In the genomic region with DNA sequence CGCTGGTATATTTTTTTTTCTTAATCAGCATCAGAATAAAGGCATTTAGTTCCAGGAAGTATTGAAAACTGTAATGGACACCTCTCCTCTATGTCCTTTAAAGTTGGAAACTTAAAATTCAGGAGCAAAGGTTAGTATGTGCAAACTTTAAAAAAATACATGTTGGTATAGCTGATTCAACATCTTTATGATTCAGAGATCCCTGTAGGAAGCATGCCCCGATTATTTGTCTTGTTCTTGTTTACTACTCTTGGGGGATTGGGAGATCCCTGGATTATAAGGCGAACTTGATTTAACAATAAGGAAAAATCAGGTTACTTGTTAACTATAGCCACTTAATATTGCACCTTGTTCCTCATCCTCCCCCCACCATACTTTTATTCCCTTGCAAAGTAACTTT, we compare ENCODE assay signal across 13 cellular contexts. TPM values are rescaled to one million over a fixed set of nuclear protein-coding genes. Genes with fewer than 3 reads are reported as not detected.
DNase-seq lines count a peak whose midpoint lies in the region; ATAC-seq and TF ChIP-seq lines count a peak whose summit lies in the region.
"Had no signal": no experiment of that assay in that cellular context is flagged by ENCODE, and none has a peak within 500 bp of the region (broad histone marks: within the 10 kb centered on the region; RNA-seq: fewer than 3 reads in every experiment).

No MANE protein-coding gene starts in this region.

- H3K4me1 ChIP-seq in heart right ventricle, result peaks cover 0 to 23% (median 13%) of the 10 kb centered on the region in 9 donors
- H3K4me1 ChIP-seq in transverse colon, result peaks cover 0 to 34% (median 25%) of the 10 kb centered on the region in 4 donors
- H3K4me1 ChIP-seq in sigmoid colon, result peaks cover 0 to 16% (median 7%) of the 10 kb centered on the region in 4 donors

- H3K27me3 ChIP-seq in heart right ventricle (peaks cover 0 to 48% (median 34%) of the 10 kb centered on the region in 7 donors), brain microvascular endothelial cell (replicated peaks) (no peaks in the 10 kb centered on the region), transverse colon (peaks cover 20% of the 10 kb centered on the region), sigmoid colon (peaks cover 0 to 50% (median 21%) of the 10 kb centered on the region in 3 donors)

- H3K9me3 ChIP-seq in heart right ventricle, result peaks cover 0 to 12% (median 0%) of the 10 kb centered on the region in 11 donors
- H3K9me3 ChIP-seq in transverse colon, result no peaks in the 10 kb centered on the region
- H3K9me3 ChIP-seq in sigmoid colon, result no peaks in the 10 kb centered on the region

- WGBS in heart right ventricle, 2 donors, result 78% methylated on average over 3 of the region's 3 CpGs
- WGBS in transverse colon (ENCODE audit: low coverage in 1 of 2), 2 donors, result 38 to 57% methylated on average over 3 of the region's 3 CpGs
- WGBS in sigmoid colon, 2 donors, result 13 to 46% methylated on average over 3 of the region's 3 CpGs

- TF ChIP-seq EP300 in transverse colon (IDR thresholded peaks at IDR 0.05; ENCODE audit: low read depth) (no peak), sigmoid colon (IDR thresholded peaks at IDR 0.05) (no peak)

- intact Hi-C loops in heart right ventricle (cut with DNase I) (no loop called here), Right ventricle myocardium inferior (cut with DNase I) (no loop called here), left colon (cut with DNase I, micrococcal nuclease) (no loop called here), transverse colon (cut with DNase I; ENCODE audit: low total_unique reads) (no loop called here), sigmoid colon (cut with DNase I) (no loop called here)

- ATAC-seq in heart right ventricle (no peak), Right ventricle myocardium inferior (no peak), left colon (peak; percentile 31)
- ATAC-seq: stimulated activated naive CD8-positive, alpha-beta T cell treated with anti-CD3 and anti-CD28 coated beads, Interleukin-15, Interleukin-2, amounts not matched to agents 100 U/mL and 50 U/mL, for 24 hours had no signal

- no peak for DNase-seq in heart right ventricle
- DNase-seq in Right ventricle myocardium inferior (ENCODE audit: missing footprints), result no peak
- DNase-seq in brain microvascular endothelial cell, result no peak
- no peak for DNase-seq in left colon
- no peak for DNase-seq in transverse colon
- DNase-seq in sigmoid colon, result no peak
- no peak for DNase-seq in medulla oblongata (ENCODE audit: extremely low spot score)
- no peak for DNase-seq in ureter (ENCODE audit: low spot score)
- DNase-seq: activated CD4-positive, alpha-beta T cell treated with anti-CD3 and anti-CD28 coated beads, Interleukin-2, amount 10 ng/mL, durations not matched to agents 24 days and 14 days; NCI-H1436; stimulated activated naive CD8-positive, alpha-beta T cell treated with anti-CD3 and anti-CD28 coated beads, Interleukin-15, Interleukin-2, amounts not matched to agents 100 U/mL and 50 U/mL, for 24 hours had no signal

- no peaks in the 10 kb centered on the region for H3K36me3 ChIP-seq in heart right ventricle
- no peaks in the 10 kb centered on the region for H3K36me3 ChIP-seq in brain microvascular endothelial cell (replicated peaks)
- no peaks in the 10 kb centered on the region for H3K36me3 ChIP-seq in transverse colon
- no peaks in the 10 kb centered on the region for H3K36me3 ChIP-seq in sigmoid colon

- no peak for TF ChIP-seq POLR2A in transverse colon (IDR thresholded peaks at IDR 0.05)
- no peak for TF ChIP-seq POLR2A in sigmoid colon (IDR thresholded peaks at IDR 0.05)

- H3K4me3 ChIP-seq in heart right ventricle (peak overlapping the region in 6 of 10 donors; percentile 49 to 76 (median 67)), brain microvascular endothelial cell (ENCODE audit: low read depth, low read length) (peak overlapping the region; percentile 100), transverse colon (peak overlapping the region in 3 of 4 donors; percentile 56 to 83 (median 68)), sigmoid colon (peak overlapping the region in 1 of 4 donors; percentile 32)

- in situ Hi-C loops in brain microvascular endothelial cell (cut with HindIII; ENCODE audit: low pct_ligation_motif_present, low sequenced_read_pairs), result no loop called here
- in situ Hi-C loops in transverse colon (cut with MboI; ENCODE audit: low pct_ligation_motif_present in 1 of 4, low pct_unique_long_range_greater_than_20kb in 1 of 4, low sequenced_read_pairs in 3 of 4), result no loop called here

- TF ChIP-seq CTCF in heart right ventricle (IDR thresholded peaks at IDR 0.05), result no peak
- no peak for TF ChIP-seq CTCF in brain microvascular endothelial cell (IDR thresholded peaks at IDR 0.05; ENCODE audit: low read depth, low read length, missing control alignments)
- TF ChIP-seq CTCF in transverse colon (IDR thresholded peaks at IDR 0.05), result no peak
- TF ChIP-seq CTCF in sigmoid colon (IDR thresholded peaks at IDR 0.05), result no peak

- H3K27ac ChIP-seq in heart right ventricle (peak overlapping the region in 5 of 10 donors; percentile 64 to 89 (median 81)), brain microvascular endothelial cell (peak overlapping the region; percentile 81), transverse colon (peak overlapping the region; percentile 88 to 93 (median 89)), sigmoid colon (no peak overlapping the region)

RNA-seq across cellular contexts. Expression of a gene that starts 1.7 kb away (rescaled TPM):
- 1 to 10 TPM in 4 of 10 donors, under 1 TPM in 6; 0.56 to 2.6 (median 0.91) TPM for total RNA-seq in heart right ventricle
- polyA plus RNA-seq in heart right ventricle, result 1 to 10 TPM in 1 of 2 donors, under 1 TPM in 1; 0.66 to 3.9 TPM
- total RNA-seq in Right ventricle myocardium inferior, result 0.73 TPM
- total RNA-seq in left colon, result 100 to 1,000 TPM; 174 to 180 TPM
- 100 to 1,000 TPM in 2 of 4 donors, 10 to 100 TPM in 2; 38.8 to 209 (median 92.1) TPM for total RNA-seq in transverse colon
- under 1 TPM; 0.16 to 0.55 (median 0.31) TPM for total RNA-seq in sigmoid colon
- polyA plus RNA-seq in sigmoid colon, result 10 to 100 TPM; 15.0 to 51.7 (median 24.5) TPM
- 16.8 TPM for total RNA-seq in ureter
- total RNA-seq: OCI-LY7 had no signal

RNA-seq across cellular contexts. Expression of a gene that starts 29.3 kb away (rescaled TPM):
- total RNA-seq in heart right ventricle (under 1 TPM in 1 of 10 donors, not detected in 9; 0.22 TPM), Right ventricle myocardium inferior (not detected), left colon (under 1 TPM in 1 of 2 donors, not detected in 1; 0.31 TPM), transverse colon (under 1 TPM in 1 of 4 donors, not detected in 3; 0.80 TPM), sigmoid colon (not detected), ureter (not detected)
- polyA plus RNA-seq in heart right ventricle (under 1 TPM in 1 of 2 donors, not detected in 1; 0.03 TPM), sigmoid colon (under 1 TPM; 0.25 to 0.69 (median 0.60) TPM)
- polyA plus RNA-seq: BJ had no signal

Comparison
In these comparisons a context has a peak if more than half of its experiments do, and no peak if none do; other contexts are left out.
1. H3K27ac ChIP-seq: peak in brain microvascular endothelial cell (single experiment) and transverse colon (4 of 4); none in sigmoid colon (0 of 4).